In the genomic region with DNA sequence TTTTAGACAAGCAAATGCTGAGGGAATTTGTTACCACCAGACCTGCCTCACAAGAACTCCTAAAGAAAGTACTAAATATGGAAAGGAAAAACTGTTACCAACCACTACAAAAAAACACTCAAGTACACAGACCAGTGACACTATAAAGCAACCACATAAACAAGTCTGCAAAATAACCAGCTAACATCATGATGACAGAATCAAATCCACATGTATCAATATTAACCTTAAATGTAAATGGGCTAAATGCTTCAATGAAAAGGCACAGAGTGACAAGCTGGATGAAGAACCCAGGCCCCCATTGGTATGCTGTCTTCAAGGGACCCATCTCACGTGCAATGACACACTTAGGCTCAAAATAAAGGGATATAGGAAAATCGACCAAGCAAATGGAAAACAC, we compare ENCODE assay signal across 18 cellular contexts.
"Had no signal": no experiment of that assay in that cellular context is flagged by ENCODE, and none has a peak within 500 bp of the region (broad histone marks: within the 10 kb centered on the region; RNA-seq: fewer than 3 reads in every experiment).

No MANE protein-coding gene starts in this region.

- H3K36me3 ChIP-seq: neural progenitor cell, neutrophil, ovary, pancreas, prostate gland, right atrium auricular region, right lobe of liver, sigmoid colon, spleen had no signal

- H3K4me1 ChIP-seq: pancreas, parathyroid adenoma, prostate gland, psoas muscle, right atrium auricular region, right lobe of liver, sigmoid colon, spleen had no signal

- H3K4me3 ChIP-seq: neural progenitor cell, ovary, pancreas, prostate gland, psoas muscle, right atrium auricular region, right lobe of liver, sigmoid colon, skin epidermis, smooth muscle cell, spleen had no signal

- H3K27ac ChIP-seq: neural progenitor cell, neutrophil, ovary, pancreas, parathyroid adenoma, prostate gland, psoas muscle, right atrium auricular region, right lobe of liver, sigmoid colon, skin epidermis, spleen had no signal

- H3K9me3 ChIP-seq: neutrophil, ovary, pancreas, prostate gland, psoas muscle, right lobe of liver had no signal

- ATAC-seq: naive thymus-derived CD8-positive, alpha-beta T cell; natural killer cell; natural killer cell treated with Interleukin-12 subunit alpha and Interleukin-12 subunit beta and Interleukin-15 and Interleukin-18, amount 100 ng/mL, for 72 hours; pancreas; psoas muscle; right cardiac atrium; right lobe of liver; sciatic nerve had no signal
